8 cellular contexts compared by ENCODE assay signal in genomic region chr19:15177269-15178116, GRCh38. TPM values are rescaled to one million over a fixed set of nuclear protein-coding genes. Genes with fewer than 3 reads are reported as not detected.
DNase-seq lines count a peak whose midpoint lies in the region; TF ChIP-seq lines count a peak whose summit lies in the region.

No MANE protein-coding gene starts in this region.

- TF ChIP-seq CTCF in CD14-positive monocyte (IDR thresholded peaks at IDR 0.05) (peak; percentile 96), H9 (conservative IDR thresholded peaks at IDR 0.05) (peak; percentile 94), WERI-Rb-1 (IDR thresholded peaks at IDR 0.05; ENCODE audit: low read depth, low read length) (peak; percentile 94), brain microvascular endothelial cell (IDR thresholded peaks at IDR 0.05; ENCODE audit: low read depth, low read length, missing control alignments) (peak; percentile 76)

- no peak overlapping the region for H3T11ph ChIP-seq in H9 (ENCODE audit: low read length)

- H3K9ac ChIP-seq in H9 (ENCODE audit: extremely low read depth, insufficient read length, low read length), result no peak overlapping the region

- peaks cover 0 to 4% (median 0%) of the 10 kb centered on the region in 7 donors for H3K9me3 Mint-ChIP-seq in CD14-positive monocyte
- no peaks in the 10 kb centered on the region for H3K9me3 Mint-ChIP-seq in H9
- no peaks in the 10 kb centered on the region for H3K9me3 Mint-ChIP-seq in immature natural killer cell

- WGBS in H9 (ENCODE audit: extremely low coverage, insufficient read length, low lambda C conversion rate), result no CpG with 5 or more reads among the region's 92 CpGs

- no peak overlapping the region for H3K56ac ChIP-seq in H9 (ENCODE audit: insufficient read length, low read depth, low read length)

- H4K8ac ChIP-seq in H9 (replicated peaks; ENCODE audit: insufficient read length, low read depth, low read length), result no peak overlapping the region

- H4K5ac ChIP-seq in H9 (ENCODE audit: insufficient read length, low read depth, low read length), result no peak overlapping the region

- H3K4me1 Mint-ChIP-seq in CD14-positive monocyte (peaks cover 6% of the 10 kb centered on the region), H9 (peaks cover 4 to 16% of the 10 kb centered on the region in 2 experiments), immature natural killer cell (peaks cover 3 to 7% of the 10 kb centered on the region in 2 donors)

- peak overlapping the region in 1 of 2 donors; percentile 82 for H3K4me3 Mint-ChIP-seq in CD14-positive monocyte
- peak overlapping the region; percentile 4 to 62; a peak in 4 of 5 replicates for H3K4me3 Mint-ChIP-seq in H9
- peak overlapping the region; percentile 14 to 66 (median 43) for H3K4me3 Mint-ChIP-seq in immature natural killer cell

- H3K27me3 ChIP-seq in H9 (ENCODE audit: insufficient read depth, low read length), result no peaks in the 10 kb centered on the region
- no peaks in the 10 kb centered on the region for H3K27me3 ChIP-seq in WERI-Rb-1 (ENCODE audit: insufficient read depth, low read depth, severe bottlenecking)
- H3K27me3 ChIP-seq in brain microvascular endothelial cell (replicated peaks), result no peaks in the 10 kb centered on the region

- no peak overlapping the region for H2BK20ac ChIP-seq in H9 (ENCODE audit: low read depth, low read length, poor library complexity, severe bottlenecking)

- H3K14ac ChIP-seq in H9 (ENCODE audit: insufficient read depth, low read length), result no peak overlapping the region

- H3K9me3 ChIP-seq in H9 (ENCODE audit: control insufficient read depth, low read depth, low read length) (no peaks in the 10 kb centered on the region), WERI-Rb-1 (ENCODE audit: severe bottlenecking) (no peaks in the 10 kb centered on the region)

- H3K18ac ChIP-seq in H9 (ENCODE audit: insufficient read length, low read depth, low read length), result no peak overlapping the region

- H2AK5ac ChIP-seq in H9 (ENCODE audit: insufficient read length, low read length), result no peak overlapping the region

- H3K27ac Mint-ChIP-seq in CD14-positive monocyte (no peak overlapping the region), H9 (peak overlapping the region in 1 of 3 experiments; percentile 71; a peak in 2 of 7 replicates), immature natural killer cell (peak overlapping the region in 1 of 6 donors; percentile 64)

- H2BK5ac ChIP-seq in H9 (ENCODE audit: insufficient read length, low read length), result no peak overlapping the region

- H3K4me2 ChIP-seq in H9 (ENCODE audit: insufficient read depth, insufficient read length, low read length), result peak overlapping the region; percentile 39

- H3K4me1 ChIP-seq in H9 (ENCODE audit: insufficient read depth, low read length), result no peaks in the 10 kb centered on the region

- DNase-seq in CD14-positive monocyte (ENCODE audit: low spot score) (peak; percentile 81), H9 (peak; percentile 87), NCI-H2107 (lab: John Stamatoyannopoulos, UW) (peak; percentile 45), WERI-Rb-1 (peak; percentile 83), brain microvascular endothelial cell (peak; percentile 48), immature natural killer cell (peak; percentile 80 to 85 (median 83)), NCI-H187 treated with DMSO at 0.1 percent for 48 hours (lab: John Stamatoyannopoulos, UW) (no peak)
- DNase-seq in stimulated activated CD4-positive, alpha-beta T cell treated with anti-CD3 and anti-CD28 coated beads, Interleukin-15, amount 100 ng/mL, for 1 hour (ENCODE audit: low read depth in 1 of 2, low spot score in 1 of 2), result peak; percentile 65 to 77

- H3K36me3 ChIP-seq in WERI-Rb-1 (no peaks in the 10 kb centered on the region), brain microvascular endothelial cell (replicated peaks) (peaks cover 61% of the 10 kb centered on the region)

- no peak overlapping the region for H2BK120ac ChIP-seq in H9 (ENCODE audit: low read depth, low read length, poor library complexity, severe bottlenecking)

- H3K36me3 Mint-ChIP-seq in CD14-positive monocyte (no peaks in the 10 kb centered on the region), H9 (ENCODE audit: insufficient read depth in 1 of 3, low read depth in 3 of 3) (peaks cover 29 to 72% (median 65%) of the 10 kb centered on the region in 3 experiments), immature natural killer cell (no peaks in the 10 kb centered on the region)

- H2BK15ac ChIP-seq in H9 (ENCODE audit: low read depth, low read length), result no peak overlapping the region

- no peak overlapping the region for H3K23ac ChIP-seq in H9 (ENCODE audit: insufficient read length, low read depth, low read length)

- no peak overlapping the region for H2AFZ ChIP-seq in H9 (ENCODE audit: low read length)

- intact Hi-C loops in CD14-positive monocyte (cut with micrococcal nuclease), result loop anchor here (1.0 to 10.0 kb wide), 6 partner anchors 55 to 380 kb away; partner anchors contain the start of gene EPHX3 (in 1 of the 2)

- peaks cover 14 to 25% (median 24%) of the 10 kb centered on the region in 3 donors for H3K27me3 Mint-ChIP-seq in CD14-positive monocyte (ENCODE audit: low read depth in 3 of 3)
- no peaks in the 10 kb centered on the region for H3K27me3 Mint-ChIP-seq in H9 (ENCODE audit: low read depth)
- H3K27me3 Mint-ChIP-seq in immature natural killer cell (ENCODE audit: low read depth in 3 of 3), result peaks cover 5 to 9% (median 5%) of the 10 kb centered on the region in 3 donors

- H2BK12ac ChIP-seq in H9 (ENCODE audit: insufficient read length, low read depth, low read length), result no peak overlapping the region

- no peak overlapping the region for H3K4ac ChIP-seq in H9 (ENCODE audit: low read depth, low read length)

- no peaks in the 10 kb centered on the region for H3K23me2 ChIP-seq in H9 (ENCODE audit: insufficient read length, low read depth, low read length, poor library complexity, severe bottlenecking)

- no peak overlapping the region for H3K4me3 ChIP-seq in WERI-Rb-1 (ENCODE audit: low read depth, low read length)
- H3K4me3 ChIP-seq in brain microvascular endothelial cell (ENCODE audit: low read depth, low read length), result peak overlapping the region; percentile 17

- no peaks in the 10 kb centered on the region for H3K79me2 ChIP-seq in H9 (ENCODE audit: insufficient read depth, low read length)

- no peak overlapping the region for H4K91ac ChIP-seq in H9 (ENCODE audit: insufficient read length, low read depth, low read length)

- H3K79me1 ChIP-seq in H9 (ENCODE audit: insufficient read depth, low read depth, low read length, poor library complexity, severe bottlenecking), result no peaks in the 10 kb centered on the region

- in situ Hi-C loops in brain microvascular endothelial cell (cut with HindIII; ENCODE audit: low pct_ligation_motif_present, low sequenced_read_pairs), result no loop called here

- H4K20me1 ChIP-seq in H9 (ENCODE audit: control insufficient read depth, insufficient read depth, insufficient read length), result no peaks in the 10 kb centered on the region

- H3K27ac ChIP-seq in H9 (ENCODE audit: insufficient read length, low read depth, low read length), result no peak overlapping the region
- H3K27ac ChIP-seq in WERI-Rb-1, result no peak overlapping the region
- no peak overlapping the region for H3K27ac ChIP-seq in brain microvascular endothelial cell

RNA-seq across cellular contexts. Expression of gene NOTCH3, which starts 23.3 kb away (rescaled TPM):
- polyA plus RNA-seq in CD14-positive monocyte, result under 1 TPM in 1 of 2 donors, not detected in 1; 0.05 TPM
- total RNA-seq in H9 (2021), result 164 and 165 TPM in 2 replicates
- polyA plus RNA-seq in immature natural killer cell, result not detected

RNA-seq across cellular contexts. Expression of gene EPHX3, which starts 54.8 kb away (rescaled TPM):
- polyA plus RNA-seq in CD14-positive monocyte (1 to 10 TPM in 1 of 2 donors, under 1 TPM in 1; 0.23 to 1.5 TPM), immature natural killer cell (not detected)
- 26.7 and 27.4 TPM in 2 replicates for total RNA-seq in H9 (2021)
